Comparison of ENCODE assay signal across 27 cellular contexts in the genomic region with DNA sequence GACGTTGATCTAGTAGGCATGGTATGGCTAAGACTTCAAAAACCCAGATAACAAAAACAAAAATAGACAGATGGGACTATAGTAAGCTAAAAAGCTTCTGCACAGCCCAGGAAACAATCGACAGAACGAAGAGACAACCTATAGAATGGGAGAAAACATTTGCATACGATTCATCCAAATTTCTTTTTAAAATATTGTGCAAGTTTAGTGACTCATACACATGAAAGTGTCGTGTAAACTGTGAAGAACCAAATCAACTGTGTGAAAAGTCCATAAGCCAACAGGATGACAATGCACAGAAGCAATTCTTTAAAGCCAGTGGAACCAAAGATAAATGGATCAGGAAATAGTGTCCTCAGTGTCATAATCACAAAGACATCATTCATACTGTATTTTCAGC.
DNase-seq lines count a peak whose midpoint lies in the region; ATAC-seq and TF ChIP-seq lines count a peak whose summit lies in the region.
"Had no signal": no experiment of that assay in that cellular context is flagged by ENCODE, and none has a peak within 500 bp of the region (broad histone marks: within the 10 kb centered on the region; RNA-seq: fewer than 3 reads in every experiment).

No MANE protein-coding gene starts in this region.

- H3K9me3 Mint-ChIP-seq in activated naive CD4-positive, alpha-beta T cell treated with anti-CD3 and anti-CD28 coated beads, Interleukin-2, amount 50 U/mL, for 24 hours, result no peaks in the 10 kb centered on the region
- H3K9me3 Mint-ChIP-seq: endodermal cell had no signal

- peaks cover 20% of the 10 kb centered on the region for H3K4me1 Mint-ChIP-seq in activated naive CD4-positive, alpha-beta T cell treated with anti-CD3 and anti-CD28 coated beads, Interleukin-2, amount 50 U/mL, for 24 hours

- TF ChIP-seq CTCF in epithelial cell of esophagus (IDR thresholded peaks at IDR 0.05; ENCODE audit: insufficient read depth, low read depth, low read length, missing control alignments), result no peak

- no peaks in the 10 kb centered on the region for H3K36me3 Mint-ChIP-seq in activated naive CD4-positive, alpha-beta T cell treated with anti-CD3 and anti-CD28 coated beads, Interleukin-2, amount 50 U/mL, for 24 hours
- H3K36me3 Mint-ChIP-seq: CD4-positive, alpha-beta memory T cell; T-cell had no signal

- H3K27me3 Mint-ChIP-seq in activated naive CD4-positive, alpha-beta T cell treated with anti-CD3 and anti-CD28 coated beads, Interleukin-2, amount 50 U/mL, for 24 hours, result no peaks in the 10 kb centered on the region
- H3K27me3 Mint-ChIP-seq: CD4-positive, alpha-beta memory T cell; T-cell had no signal

- no peak overlapping the region for H3K4me3 Mint-ChIP-seq in activated naive CD4-positive, alpha-beta T cell treated with anti-CD3 and anti-CD28 coated beads, Interleukin-2, amount 50 U/mL, for 24 hours
- H3K4me3 Mint-ChIP-seq: CD4-positive, alpha-beta memory T cell; endodermal cell; T-cell had no signal

- no peak overlapping the region for H3K4me3 ChIP-seq in epithelial cell of esophagus (ENCODE audit: low read length)
- H3K4me3 ChIP-seq: body of pancreas, colonic mucosa, PC-9, thoracic aorta, vagina had no signal

- DNase-seq in activated naive CD4-positive, alpha-beta T cell treated with anti-CD3 and anti-CD28 coated beads, Interleukin-2, amount 50 U/mL, for 16 hours, result no peak
- peak; percentile 78 for DNase-seq in NOMO-1 treated with DMSO at 0.1 percent for 48 hours (lab: John Stamatoyannopoulos, UW; ENCODE audit: unreplicated experiment)
- DNase-seq in epithelial cell of esophagus (ENCODE audit: low read depth), result peak; percentile 28
- DNase-seq: activated CD4-positive, alpha-beta T cell treated with anti-CD3 and anti-CD28 coated beads for 4 hours; activated CD8-positive, alpha-beta memory T cell treated with anti-CD3 and anti-CD28 coated beads, Interleukin-2, amount 50 U/mL, for 48 hours; body of pancreas; CD4-positive, alpha-beta memory T cell; colonic mucosa; DMS153; endodermal cell; GDM1; head of caudate nucleus; KBM-7; NCI-H1048; NCI-H187; NCI-H748 treated with DMSO at 0.1 percent for 48 hours; nucleus accumbens; PC-9; SHP77; stimulated activated CD4-positive, alpha-beta T cell treated with anti-CD3 and anti-CD28 coated beads, Interleukin-1b, Interleukin-23, amount 100 ng/mL, for 48 hours; T-cell had no signal

- ATAC-seq in HG02588 (IDR thresholded peaks at IDR 0.05; ENCODE audit: unreplicated experiment), result no peak
- no peak for ATAC-seq in GM21447 (IDR thresholded peaks at IDR 0.05; ENCODE audit: unreplicated experiment)
- ATAC-seq in HG03378 (IDR thresholded peaks at IDR 0.05; ENCODE audit: unreplicated experiment), result no peak
- ATAC-seq: body of pancreas, T-cell had no signal

- H3K27ac Mint-ChIP-seq in activated naive CD4-positive, alpha-beta T cell treated with anti-CD3 and anti-CD28 coated beads, Interleukin-2, amount 50 U/mL, for 24 hours, result peak overlapping the region; percentile 30
- H3K27ac Mint-ChIP-seq: CD4-positive, alpha-beta memory T cell; endodermal cell had no signal
